13 cellular contexts compared by ENCODE assay signal in the genomic region with DNA sequence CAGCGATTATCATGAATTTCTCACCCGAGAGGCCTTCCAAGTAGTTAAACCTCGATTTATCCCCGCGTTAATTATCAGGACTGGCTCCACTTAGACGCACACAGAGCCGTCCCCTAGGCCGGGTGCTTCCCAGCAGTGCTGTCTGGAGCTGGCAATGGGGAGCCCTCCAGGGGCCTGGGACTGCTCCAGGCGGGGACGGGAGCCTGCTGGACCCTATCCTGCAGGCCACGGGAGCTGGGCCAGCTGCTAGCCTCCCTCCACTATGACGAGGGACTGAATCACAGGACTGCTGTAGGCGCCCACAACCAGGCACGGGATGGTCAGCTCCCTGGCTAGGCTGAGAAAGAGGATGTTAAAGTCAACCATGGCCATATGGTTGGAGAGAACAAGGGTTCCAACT.
DNase-seq lines count a peak whose midpoint lies in the region; ATAC-seq and TF ChIP-seq lines count a peak whose summit lies in the region.
"Had no signal": no experiment of that assay in that cellular context is flagged by ENCODE, and none has a peak within 500 bp of the region (broad histone marks: within the 10 kb centered on the region; RNA-seq: fewer than 3 reads in every experiment).

No MANE protein-coding gene starts in this region.

- peak overlapping the region; percentile 12; the same call in 1 of the 2 replicates for H3K27ac ChIP-seq in ACC112 (ENCODE audit: low read depth, low read length)
- H3K27ac ChIP-seq in suprapubic skin = no peak overlapping the region
- H3K27ac ChIP-seq: RWPE1 had no signal

- H3K27me3 ChIP-seq in ACC112 (ENCODE audit: insufficient read depth, low read length) = no peaks in the 10 kb centered on the region
- no peaks in the 10 kb centered on the region for H3K27me3 ChIP-seq in suprapubic skin

- H3K36me3 ChIP-seq in ACC112 (ENCODE audit: insufficient read depth, low read length) (no peaks in the 10 kb centered on the region), mucosa of descending colon (ENCODE audit: low read depth) (no peaks in the 10 kb centered on the region), suprapubic skin (peaks cover 14% of the 10 kb centered on the region)

- H3K9me3 ChIP-seq in mucosa of descending colon (no peaks in the 10 kb centered on the region), suprapubic skin (no peaks in the 10 kb centered on the region)

- TF ChIP-seq POLR2A in suprapubic skin (IDR thresholded peaks at IDR 0.05) = no peak

- no peaks in the 10 kb centered on the region for H3K79me2 ChIP-seq in ACC112 (ENCODE audit: control insufficient read depth, insufficient read depth, low read length, unreplicated experiment)

- peak; percentile 64 for DNase-seq in HT1080 (ENCODE audit: low read depth)
- DNase-seq in dedifferentiated amniotic fluid mesenchymal stem cell (ENCODE audit: extremely low spot score) = peak; percentile 45
- peak; percentile 23 to 70 (median 37) for DNase-seq in mucosa of descending colon
- DNase-seq in T-helper 2 cell = no peak
- DNase-seq in NCI-H1436 treated with DMSO at 0.1 percent for 48 hours (lab: John Stamatoyannopoulos, UW) = no peak
- DNase-seq in NCI-H1417 (lab: John Stamatoyannopoulos, UW) = no peak
- no peak for DNase-seq in suprapubic skin (ENCODE audit: low spot score in 2 of 2)
- DNase-seq: activated CD4-positive, alpha-beta T cell treated with anti-CD3 and anti-CD28 coated beads for 4 hours; kidney glomerular epithelial cell; NCI-H2029 treated with DMSO at 0.1 percent for 48 hours; retina had no signal

- peak; percentile 46 for ATAC-seq in mucosa of descending colon

- TF ChIP-seq CTCF in mucosa of descending colon (IDR thresholded peaks at IDR 0.05) (no peak), suprapubic skin (IDR thresholded peaks at IDR 0.05) (no peak)

- H3K4me3 ChIP-seq in ACC112 (ENCODE audit: low read depth, low read length) = no peak overlapping the region
- no peak overlapping the region for H3K4me3 ChIP-seq in mucosa of descending colon
- H3K4me3 ChIP-seq in suprapubic skin = no peak overlapping the region

- no peak for TF ChIP-seq EP300 in suprapubic skin (IDR thresholded peaks at IDR 0.05)

- WGBS in suprapubic skin = 50% methylated on average over 6 of the region's 14 CpGs

- no peak overlapping the region for H2AFZ ChIP-seq in ACC112 (ENCODE audit: low read length, unreplicated experiment)

- peaks cover 15% of the 10 kb centered on the region for H3K4me1 ChIP-seq in ACC112 (ENCODE audit: control insufficient read depth, insufficient read depth, low read length, unreplicated experiment)
- no peaks in the 10 kb centered on the region for H3K4me1 ChIP-seq in mucosa of descending colon (ENCODE audit: low read depth)
- H3K4me1 ChIP-seq in suprapubic skin = no peaks in the 10 kb centered on the region

- intact Hi-C loops in mucosa of descending colon (cut with DNase I, micrococcal nuclease) = no loop called here

Comparison
In these comparisons a context has a peak if more than half of its experiments do, and no peak if none do; other contexts are left out.
1. DNase-seq: peak in HT1080 (single experiment), dedifferentiated amniotic fluid mesenchymal stem cell (single experiment) and mucosa of descending colon (3 of 3); none in T-helper 2 cell (0 of 5), NCI-H1436 treated with DMSO at 0.1 percent for 48 hours (single experiment), NCI-H1417 (0 of 3) and suprapubic skin (0 of 2).